ENCODE assay signal across 9 cellular contexts in the genomic region with DNA sequence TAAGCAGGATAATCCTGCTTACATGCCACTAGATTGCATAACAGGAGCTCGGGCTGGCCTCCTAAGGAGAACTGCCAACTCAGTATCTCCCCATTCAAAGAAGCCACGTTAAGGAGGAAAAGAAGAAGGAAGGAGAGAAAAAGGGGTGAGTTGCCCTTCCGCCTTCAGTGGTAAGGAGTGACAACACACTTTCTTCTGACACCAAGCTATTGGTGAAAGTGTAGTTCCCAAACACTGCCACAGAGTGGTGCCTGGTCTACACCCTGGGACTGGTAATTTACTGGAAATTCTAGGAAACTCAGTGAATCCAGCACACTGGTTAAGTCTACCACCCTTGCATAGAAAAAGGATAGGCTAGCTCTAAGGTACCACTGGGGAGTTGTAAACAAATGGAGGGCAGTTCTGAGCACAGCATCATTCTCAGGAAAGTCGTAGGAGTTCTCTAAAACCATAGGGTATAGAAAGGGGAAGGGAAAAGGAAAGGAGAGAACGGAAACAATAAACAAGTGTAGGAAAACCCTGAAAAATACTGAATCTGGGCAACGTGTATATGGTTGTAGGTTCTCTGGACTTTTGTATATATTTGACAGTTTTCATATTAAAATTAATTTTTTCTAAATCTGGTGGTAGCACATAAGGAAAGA. TPM values are rescaled to one million over a fixed set of nuclear protein-coding genes. Genes with fewer than 3 reads are reported as not detected.
DNase-seq lines count a peak whose midpoint lies in the region; ATAC-seq and TF ChIP-seq lines count a peak whose summit lies in the region.
"Had no signal": no experiment of that assay in that cellular context is flagged by ENCODE, and none has a peak within 500 bp of the region (broad histone marks: within the 10 kb centered on the region; RNA-seq: fewer than 3 reads in every experiment).

No MANE protein-coding gene starts in this region.

- no peak overlapping the region for H3K23ac ChIP-seq in trophoblast cell (ENCODE audit: low read length)

- peak; percentile 82 for ATAC-seq in GM21390 (IDR thresholded peaks at IDR 0.05; ENCODE audit: unreplicated experiment)
- ATAC-seq in gastroesophageal sphincter: peak; percentile 82

- TF ChIP-seq CTCF in DOHH2 (IDR thresholded peaks at IDR 0.05; ENCODE audit: low read depth, low read length, poor library complexity, severe bottlenecking): peak; percentile 66
- TF ChIP-seq CTCF in Peyer's patch (IDR thresholded peaks at IDR 0.05): peak; percentile 56 to 85 (median 75)
- TF ChIP-seq CTCF in gastroesophageal sphincter (IDR thresholded peaks at IDR 0.05): peak; percentile 68 to 83 (median 80)

- WGBS in gastroesophageal sphincter (ENCODE audit: low coverage in 1 of 2), 2 donors: 30 to 36% methylated on average over 6 of the region's 6 CpGs
- WGBS in trophoblast cell (ENCODE audit: extremely low coverage, insufficient coverage, insufficient read length): no CpG with 5 or more reads among the region's 6 CpGs

- H3F3A ChIP-seq in DOHH2 (ENCODE audit: control insufficient read depth, insufficient read depth): no peaks in the 10 kb centered on the region

- H4K12ac ChIP-seq in trophoblast cell (ENCODE audit: low read depth, low read length): no peak overlapping the region

- H4K8ac ChIP-seq in trophoblast cell (ENCODE audit: low read depth, low read length): no peak overlapping the region

- H3K9ac ChIP-seq in trophoblast cell (ENCODE audit: low read length): no peak overlapping the region

- H3K27ac ChIP-seq in DOHH2 (ENCODE audit: low read depth, low read length) (no peak overlapping the region), Peyer's patch (no peak overlapping the region), gastroesophageal sphincter (no peak overlapping the region), trophoblast cell (ENCODE audit: low read depth, low read length) (no peak overlapping the region)
- H3K27ac ChIP-seq: epithelial cell of prostate had no signal

- no peak overlapping the region for H2BK120ac ChIP-seq in trophoblast cell (ENCODE audit: insufficient read depth, low read length, poor library complexity)

- no peak overlapping the region for H2AK5ac ChIP-seq in trophoblast cell (ENCODE audit: low read length)

- DNase-seq in HPDE6-E6E7 (ENCODE audit: extremely low spot score) (peak; percentile 43), Peyer's patch (peak in 2 of 3 donors; percentile 45 to 78), trophoblast cell (peak; percentile 50 to 76), posterior vena cava (ENCODE audit: low spot score) (no peak)
- peak; percentile 71 for DNase-seq in activated effector memory CD4-positive, alpha-beta T cell treated with anti-CD3 and anti-CD28 coated beads, Interleukin-2, amount 50 U/mL, for 16 hours

- no peak for TF ChIP-seq POLR2A in Peyer's patch (IDR thresholded peaks at IDR 0.05)
- TF ChIP-seq POLR2A in gastroesophageal sphincter (IDR thresholded peaks at IDR 0.05): no peak

- intact Hi-C loops in posterior vena cava (cut with DNase I): loop anchor here (5.0 to 10.0 kb wide), 2 partner anchors 154 to 157 kb away; no protein-coding TSS in a partner anchor

- no peak overlapping the region for H3K4me2 ChIP-seq in DOHH2 (ENCODE audit: low read length)
- H3K4me2 ChIP-seq in trophoblast cell (ENCODE audit: low read length): no peak overlapping the region

- H3K4me1 ChIP-seq in DOHH2 (ENCODE audit: control insufficient read depth, low read length) (peaks cover 35% of the 10 kb centered on the region), Peyer's patch (no peaks in the 10 kb centered on the region), gastroesophageal sphincter (peaks cover 0 to 26% (median 6%) of the 10 kb centered on the region in 3 donors), trophoblast cell (ENCODE audit: control insufficient read depth in 1 of 2, insufficient read depth in 2 of 2, low read length in 2 of 2) (no peaks in the 10 kb centered on the region)

- H4K20me1 ChIP-seq in DOHH2 (ENCODE audit: control insufficient read depth, insufficient read depth, low read depth, low read length): peaks cover 19% of the 10 kb centered on the region

- H4K91ac ChIP-seq in trophoblast cell (ENCODE audit: low read depth, low read length): no peak overlapping the region

- no peaks in the 10 kb centered on the region for H3K9me3 ChIP-seq in DOHH2 (ENCODE audit: control insufficient read depth, insufficient read depth, low read length)
- H3K9me3 ChIP-seq in Peyer's patch: no peaks in the 10 kb centered on the region
- H3K9me3 ChIP-seq in gastroesophageal sphincter: no peaks in the 10 kb centered on the region
- no peaks in the 10 kb centered on the region for H3K9me3 ChIP-seq in trophoblast cell (ENCODE audit: insufficient read depth, low read depth, low read length)

- no peaks in the 10 kb centered on the region for H3K36me3 ChIP-seq in DOHH2 (ENCODE audit: control insufficient read depth, low read length)
- no peaks in the 10 kb centered on the region for H3K36me3 ChIP-seq in Peyer's patch
- H3K36me3 ChIP-seq in gastroesophageal sphincter: no peaks in the 10 kb centered on the region
- H3K36me3 ChIP-seq in trophoblast cell (ENCODE audit: control insufficient read depth in 1 of 2, insufficient read depth in 2 of 2, low read length in 2 of 2): no peaks in the 10 kb centered on the region

- H2BK5ac ChIP-seq in trophoblast cell (ENCODE audit: low read depth, low read length, poor library complexity): no peak overlapping the region

- no peaks in the 10 kb centered on the region for H3K27me3 ChIP-seq in DOHH2 (ENCODE audit: control insufficient read depth, low read length)
- no peaks in the 10 kb centered on the region for H3K27me3 ChIP-seq in Peyer's patch
- H3K27me3 ChIP-seq in gastroesophageal sphincter: no peaks in the 10 kb centered on the region
- H3K27me3 ChIP-seq in trophoblast cell (ENCODE audit: insufficient read depth, low read length): no peaks in the 10 kb centered on the region

- no peak overlapping the region for H2BK12ac ChIP-seq in trophoblast cell (ENCODE audit: low read length)

- no peak overlapping the region for H2AFZ ChIP-seq in trophoblast cell (ENCODE audit: insufficient read depth, low read length, poor library complexity)

- H3K14ac ChIP-seq in trophoblast cell (ENCODE audit: low read length): no peak overlapping the region

- H3K79me2 ChIP-seq in DOHH2 (ENCODE audit: control insufficient read depth, low read length): peaks cover 95% of the 10 kb centered on the region
- H3K79me2 ChIP-seq in trophoblast cell (ENCODE audit: control insufficient read depth, insufficient read depth, low read length, poor library complexity): peaks cover 9% of the 10 kb centered on the region

- no peak for TF ChIP-seq EP300 in gastroesophageal sphincter (IDR thresholded peaks at IDR 0.05)

- H3K4me3 ChIP-seq in DOHH2 (ENCODE audit: low read length) (no peak overlapping the region), Peyer's patch (no peak overlapping the region), gastroesophageal sphincter (no peak overlapping the region), trophoblast cell (ENCODE audit: low read depth, low read length) (no peak overlapping the region)

- H3K79me1 ChIP-seq in trophoblast cell (ENCODE audit: low read length): no peaks in the 10 kb centered on the region

- H3K9me2 ChIP-seq in DOHH2 (replicated peaks; ENCODE audit: control insufficient read depth, low read length): no peaks in the 10 kb centered on the region

- H3K18ac ChIP-seq in trophoblast cell (ENCODE audit: low read length): no peak overlapping the region

- H3K4ac ChIP-seq in trophoblast cell (ENCODE audit: low read depth, low read length): peak overlapping the region; percentile 40

RNA-seq across cellular contexts. Expression of gene RRAS2, which starts 58.2 kb away (rescaled TPM):
- 100 to 1,000 TPM in 1 of 4 donors, 10 to 100 TPM in 3; 35.5 to 162 (median 77.6) TPM for total RNA-seq in Peyer's patch
- 100 to 1,000 TPM in 1 of 4 donors, 10 to 100 TPM in 3; 44.0 to 110 (median 69.5) TPM for total RNA-seq in gastroesophageal sphincter
- 51.8 and 54.1 TPM in 2 replicates for polyA plus RNA-seq in trophoblast cell (2013)
- 10 to 100 TPM; 15.8 to 31.3 TPM for total RNA-seq in posterior vena cava
